In the genomic region with DNA sequence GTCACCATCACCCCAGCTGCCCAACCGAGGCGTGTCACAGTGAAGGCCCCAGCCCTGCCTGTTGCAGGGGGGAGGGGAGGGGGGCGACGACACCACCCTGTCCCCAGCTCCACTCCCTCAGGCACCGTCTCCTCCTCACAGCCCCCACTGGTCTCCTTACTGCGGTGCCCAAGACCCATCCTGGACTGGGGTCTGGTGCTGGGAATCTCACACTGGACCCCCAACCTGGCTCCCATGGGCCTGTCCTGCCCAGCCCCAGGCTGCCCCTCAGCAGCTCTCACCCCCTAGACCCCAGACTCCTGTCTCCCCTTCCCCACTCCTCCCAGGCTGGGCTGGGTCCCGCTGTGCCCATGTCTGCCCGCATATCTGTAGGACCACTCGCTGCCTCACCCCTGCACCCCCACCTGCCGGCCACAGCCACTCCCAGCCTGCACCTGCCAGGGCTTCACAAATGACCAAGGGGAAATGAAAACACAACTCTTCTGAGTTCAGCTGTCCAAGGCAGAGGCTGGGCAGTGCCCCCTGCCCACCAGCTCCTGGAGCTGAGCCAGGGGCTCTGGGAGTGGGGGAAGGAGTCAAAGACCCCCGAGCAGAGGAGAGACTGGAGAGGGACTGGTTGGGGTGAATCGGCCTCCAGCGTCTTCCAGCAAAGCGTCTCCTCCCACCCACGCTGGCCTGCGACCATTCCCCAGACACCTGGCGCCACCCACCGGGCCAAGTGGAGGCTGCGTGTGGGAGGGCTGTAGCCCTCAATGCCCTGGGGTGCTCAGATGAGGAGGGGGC, we compare ENCODE assay signal across 8 cellular contexts. TPM values are rescaled to one million over a fixed set of nuclear protein-coding genes. Genes with fewer than 3 reads are reported as not detected.
DNase-seq lines count a peak whose midpoint lies in the region; ATAC-seq and TF ChIP-seq lines count a peak whose summit lies in the region.

No MANE protein-coding gene starts in this region.

- no peaks in the 10 kb centered on the region for H3K27me3 ChIP-seq in DOHH2 (ENCODE audit: control insufficient read depth, low read length)
- peaks cover 6% of the 10 kb centered on the region for H3K27me3 ChIP-seq in suprapubic skin

- intact Hi-C loops in activated CD4-positive, alpha-beta T cell treated with anti-CD3 and anti-CD28 coated beads for 36 hours (cut with DNase I, micrococcal nuclease): loop anchor here in 1 of 2 experiments (1.0 kb wide), 1 partner anchor 142 kb away; no protein-coding TSS in a partner anchor

- TF ChIP-seq CTCF in DOHH2 (IDR thresholded peaks at IDR 0.05; ENCODE audit: low read depth, low read length, poor library complexity, severe bottlenecking) (peak; percentile 79), NB4 (IDR thresholded peaks at IDR 0.05; ENCODE audit: low read depth, low read length) (peak; percentile 71), suprapubic skin (IDR thresholded peaks at IDR 0.05) (peak; percentile 23 to 42)

- H3K4me3 ChIP-seq in DOHH2 (ENCODE audit: low read length): no peak overlapping the region
- no peak overlapping the region for H3K4me3 ChIP-seq in NB4 (ENCODE audit: low read depth, low read length)
- H3K4me3 ChIP-seq in suprapubic skin: no peak overlapping the region

- no peak for TF ChIP-seq POLR2A in NB4 (IDR thresholded peaks at IDR 0.05; ENCODE audit: extremely low read depth, insufficient read length)
- no peak for TF ChIP-seq POLR2A in suprapubic skin (IDR thresholded peaks at IDR 0.05)

- no peaks in the 10 kb centered on the region for H4K20me1 ChIP-seq in DOHH2 (ENCODE audit: control insufficient read depth, insufficient read depth, low read depth, low read length)

- H3K36me3 ChIP-seq in DOHH2 (ENCODE audit: control insufficient read depth, low read length) (no peaks in the 10 kb centered on the region), suprapubic skin (no peaks in the 10 kb centered on the region)

- no peak overlapping the region for H3K4me3 Mint-ChIP-seq in activated CD4-positive, alpha-beta T cell treated with anti-CD3 and anti-CD28 coated beads for 36 hours

- no peak for TF ChIP-seq EP300 in suprapubic skin (IDR thresholded peaks at IDR 0.05)

- H3K4me1 ChIP-seq in DOHH2 (ENCODE audit: control insufficient read depth, low read length) (no peaks in the 10 kb centered on the region), suprapubic skin (peaks cover 52% of the 10 kb centered on the region)

- H3K9me3 ChIP-seq in DOHH2 (ENCODE audit: control insufficient read depth, insufficient read depth, low read length) (peaks cover 7% of the 10 kb centered on the region; the same call in 1 of the 2 replicates), suprapubic skin (no peaks in the 10 kb centered on the region)

- POLR2A ChIA-PET in activated CD4-positive, alpha-beta T cell treated with anti-CD3 and anti-CD28 coated beads for 36 hours (lab: Charles Lee): no interaction called here

- H3K27ac ChIP-seq in DOHH2 (ENCODE audit: low read depth, low read length): no peak overlapping the region
- H3K27ac ChIP-seq in suprapubic skin: no peak overlapping the region

- DNase-seq in NB4 (ENCODE audit: low read depth) (peak; percentile 80), ecto neural progenitor cell (ENCODE audit: low spot score) (peak; percentile 89), midbrain (lab: John Stamatoyannopoulos, UW) (peak; percentile 45), suprapubic skin (ENCODE audit: low spot score in 2 of 2) (peak in 1 of 2 donors; percentile 66)
- peak; percentile 87 for DNase-seq in activated CD4-positive, alpha-beta T cell treated with anti-CD3 and anti-CD28 coated beads for 36 hours

- H3K4me1 Mint-ChIP-seq in activated CD4-positive, alpha-beta T cell treated with anti-CD3 and anti-CD28 coated beads for 36 hours: no peaks in the 10 kb centered on the region

- no peaks in the 10 kb centered on the region for H3K27me3 Mint-ChIP-seq in activated CD4-positive, alpha-beta T cell treated with anti-CD3 and anti-CD28 coated beads for 36 hours

- no peaks in the 10 kb centered on the region for H3K36me3 Mint-ChIP-seq in activated CD4-positive, alpha-beta T cell treated with anti-CD3 and anti-CD28 coated beads for 36 hours (ENCODE audit: low read depth)

- no peaks in the 10 kb centered on the region for H3K9me3 Mint-ChIP-seq in activated CD4-positive, alpha-beta T cell treated with anti-CD3 and anti-CD28 coated beads for 36 hours (ENCODE audit: low read depth)

- CTCF ChIA-PET in activated CD4-positive, alpha-beta T cell treated with anti-CD3 and anti-CD28 coated beads for 36 hours (lab: Charles Lee): interaction anchor here (0.7 to 7.7 kb wide), 4 partner anchors 13 to 150 kb away, joined by 3 to 61 read pairs (median 4); no protein-coding TSS in a partner anchor

- ATAC-seq in activated CD4-positive, alpha-beta T cell treated with anti-CD3 and anti-CD28 coated beads for 36 hours: peak; percentile 70
- ATAC-seq in HG02642 (IDR thresholded peaks at IDR 0.05; ENCODE audit: poor library complexity, unreplicated experiment) (no peak), HG02623 (IDR thresholded peaks at IDR 0.05; ENCODE audit: unreplicated experiment) (no peak)

- no peak overlapping the region for H3K27ac Mint-ChIP-seq in activated CD4-positive, alpha-beta T cell treated with anti-CD3 and anti-CD28 coated beads for 36 hours

- no peaks in the 10 kb centered on the region for H3K9me2 ChIP-seq in DOHH2 (replicated peaks; ENCODE audit: control insufficient read depth, low read length)

- no peaks in the 10 kb centered on the region for H3K79me2 ChIP-seq in DOHH2 (ENCODE audit: control insufficient read depth, low read length)

- H3F3A ChIP-seq in DOHH2 (ENCODE audit: control insufficient read depth, insufficient read depth): peaks cover 5% of the 10 kb centered on the region

- H3K4me2 ChIP-seq in DOHH2 (ENCODE audit: low read length): no peak overlapping the region

- 21% methylated on average over 8 of the region's 19 CpGs for WGBS in suprapubic skin

RNA-seq across cellular contexts. Expression of a gene that starts 32.6 kb away (rescaled TPM):
- 1 to 10 TPM; 1.2 to 1.4 TPM for total RNA-seq in activated CD4-positive, alpha-beta T cell treated with anti-CD3 and anti-CD28 coated beads for 36 hours
- total RNA-seq in suprapubic skin: 10 to 100 TPM; 12.2 to 49.6 (median 28.6) TPM

RNA-seq across cellular contexts. Expression of a gene that starts 57.2 kb away (rescaled TPM):
- total RNA-seq in activated CD4-positive, alpha-beta T cell treated with anti-CD3 and anti-CD28 coated beads for 36 hours: 10 to 100 TPM in 1 of 2 experiments, 1 to 10 TPM in 1; 9.0 to 10.4 TPM
- 10 to 100 TPM; 43.5 to 73.2 (median 63.5) TPM for total RNA-seq in suprapubic skin

Comparison
In these comparisons a context has a peak if more than half of its experiments do, and no peak if none do; other contexts are left out.
1. RNA of a gene that starts 32.6 kb away (total RNA-seq): 12.2 to 49.6 TPM in suprapubic skin; 1.2 to 1.4 TPM in activated CD4-positive, alpha-beta T cell treated with anti-CD3 and anti-CD28 coated beads for 36 hours; every median in the first group is over 4 times any median in the second.
2. Peak in every context shown above with its lines, with median percentiles within 50 percentile points of each other: CTCF ChIP-seq.